Comparison of ENCODE assay signal across 2 cellular contexts in genomic region chr4:137994858-137995257, GRCh38.
TF ChIP-seq lines count a peak whose summit lies in the region.

No MANE protein-coding gene starts in this region.

TF ChIP-seq in SK-N-SH treated with all-trans-retinoic acid at 6 μM for 48 hours, 23 proteins besides CTCF, POLR2A, EP300 and RAD21 (continued from another document):
- TF ChIP-seq ESRRG (CRISPR knock-in tag; IDR thresholded peaks at IDR 0.05), result no peak
- no peak for TF ChIP-seq ZC3H10 (CRISPR knock-in tag; IDR thresholded peaks at IDR 0.05)
- no peak for TF ChIP-seq RARB (CRISPR knock-in tag; IDR thresholded peaks at IDR 0.05)
- TF ChIP-seq CSDC2 (CRISPR knock-in tag; IDR thresholded peaks at IDR 0.05), result no peak
- no peak for TF ChIP-seq BACH2 (CRISPR knock-in tag; IDR thresholded peaks at IDR 0.05; ENCODE audit: borderline replicate concordance)
- no peak for TF ChIP-seq ISL1 (CRISPR knock-in tag; IDR thresholded peaks at IDR 0.05)
- TF ChIP-seq POU6F1 (CRISPR knock-in tag; IDR thresholded peaks at IDR 0.05; ENCODE audit: borderline replicate concordance, low read depth), result no peak

TF ChIP-seq in SK-N-SH, 30 proteins besides CTCF, POLR2A, EP300 and RAD21 (continued from another document):
- TF ChIP-seq USF2 (IDR thresholded peaks at IDR 0.05; ENCODE audit: borderline replicate concordance, low read depth, low read length), result no peak
- TF ChIP-seq TEAD4 (IDR thresholded peaks at IDR 0.05; ENCODE audit: borderline replicate concordance, insufficient read depth), result no peak
- no peak for TF ChIP-seq NRF1 (IDR thresholded peaks at IDR 0.05; ENCODE audit: low read depth, low read length)
- no peak for TF ChIP-seq FOSL2 (IDR thresholded peaks at IDR 0.05; ENCODE audit: borderline replicate concordance, low read depth)
- TF ChIP-seq PBX3 (IDR thresholded peaks at IDR 0.05), result no peak
- no peak for TF ChIP-seq POLR2AphosphoS5 (IDR thresholded peaks at IDR 0.05; ENCODE audit: low read depth, low read length)
- no peak for TF ChIP-seq RCOR1 (IDR thresholded peaks at IDR 0.05; ENCODE audit: low read length)
- no peak for TF ChIP-seq ELF1 (IDR thresholded peaks at IDR 0.05)
- TF ChIP-seq MEF2A (IDR thresholded peaks at IDR 0.05; ENCODE audit: borderline replicate concordance, low read depth), result no peak
- no peak for TF ChIP-seq REST (IDR thresholded peaks at IDR 0.05; ENCODE audit: low read depth, low read length)
- TF ChIP-seq GATA2 (CRISPR knock-in tag; IDR thresholded peaks at IDR 0.05), result no peak
- TF ChIP-seq SIN3A (IDR thresholded peaks at IDR 0.05; ENCODE audit: borderline replicate concordance, low read depth, low read length), result no peak
TF ChIP-seq in SK-N-SH: peak in this region for 0.
